ENCODE assay signal across 11 cellular contexts in the genomic region with DNA sequence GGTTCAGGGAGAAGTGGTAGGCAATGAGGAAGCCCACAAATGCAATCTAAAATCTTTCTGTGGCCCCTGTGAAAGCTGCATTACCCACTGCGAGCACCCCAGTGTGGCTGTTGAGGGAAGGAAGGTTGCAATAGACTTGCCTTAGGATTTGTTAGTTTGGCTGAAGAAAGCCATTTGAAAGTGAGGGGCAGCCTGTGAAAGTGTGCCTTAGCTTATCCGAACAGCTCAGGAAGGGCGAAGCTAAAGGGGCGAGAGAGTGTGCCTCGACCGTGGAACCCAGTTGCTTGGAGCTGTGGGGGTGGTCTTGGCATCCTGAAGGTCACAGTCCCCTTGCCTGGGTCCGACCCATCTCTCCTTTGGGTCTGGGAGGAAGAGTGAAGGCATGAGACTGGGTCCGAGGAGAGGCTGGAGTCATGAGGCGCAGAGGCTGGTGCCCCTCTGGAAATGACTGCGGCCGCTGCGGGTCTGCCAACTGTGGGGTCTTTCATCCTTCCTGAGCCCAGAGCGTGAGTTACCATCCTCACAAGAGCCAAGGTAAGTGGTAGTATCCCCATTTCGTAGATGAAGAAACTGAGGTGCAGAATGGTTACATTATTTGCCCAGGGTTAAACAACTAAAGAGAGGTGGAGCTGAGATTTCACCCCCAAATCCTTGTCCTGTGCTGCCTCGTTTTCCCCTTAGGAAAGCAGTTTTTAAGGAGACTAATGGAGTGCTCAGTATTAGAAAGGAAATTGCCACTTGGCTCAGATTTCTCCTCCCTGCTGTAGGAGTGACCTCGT. TPM values are rescaled to one million over a fixed set of nuclear protein-coding genes. Genes with fewer than 3 reads are reported as not detected.
DNase-seq lines count a peak whose midpoint lies in the region; ATAC-seq, FAIRE-seq and TF ChIP-seq lines count a peak whose summit lies in the region.
"Had no signal": no experiment of that assay in that cellular context is flagged by ENCODE, and none has a peak within 500 bp of the region (broad histone marks: within the 10 kb centered on the region; RNA-seq: fewer than 3 reads in every experiment).

No MANE protein-coding gene starts in this region.

- H3K36me3 Mint-ChIP-seq in CD4-positive, CD25-positive, alpha-beta regulatory T cell: peaks cover 9% of the 10 kb centered on the region

- no peak for ATAC-seq in CD4-positive, CD25-positive, alpha-beta regulatory T cell (ENCODE audit: low read depth in 2 of 2)
- ATAC-seq in GM19395 (IDR thresholded peaks at IDR 0.05; ENCODE audit: unreplicated experiment): no peak
- ATAC-seq in GM18520 (IDR thresholded peaks at IDR 0.05; ENCODE audit: unreplicated experiment): no peak

- peak overlapping the region; percentile 71 for H3K27ac ChIP-seq in CD4-positive, CD25-positive, alpha-beta regulatory T cell (ENCODE audit: insufficient read depth, low read length, poor library complexity, severe bottlenecking)
- H3K27ac ChIP-seq in VCaP: peak overlapping the region; percentile 68

- H3K4me1 Mint-ChIP-seq in CD4-positive, CD25-positive, alpha-beta regulatory T cell: peaks cover 24 to 87% (median 47%) of the 10 kb centered on the region in 4 donors

- H3K4me3 Mint-ChIP-seq in CD4-positive, CD25-positive, alpha-beta regulatory T cell: peak overlapping the region; percentile 10 to 78 (median 48)

- H3K27me3 ChIP-seq in CD4-positive, CD25-positive, alpha-beta regulatory T cell (ENCODE audit: control insufficient read depth, insufficient read depth, low read length): no peaks in the 10 kb centered on the region

- DNase-seq in CD4-positive, CD25-positive, alpha-beta regulatory T cell: no peak
- DNase-seq in fibroblast of pulmonary artery (ENCODE audit: low read depth): no peak
- no peak for DNase-seq in skeletal muscle cell (ENCODE audit: low read depth)
- no peak for DNase-seq in D721Med (ENCODE audit: insufficient read length, low spot score)
- no peak for DNase-seq in DMS153 (lab: John Stamatoyannopoulos, UW)
- DNase-seq: NCI-H226 had no signal

- TF ChIP-seq CTCF in VCaP (conservative IDR thresholded peaks at IDR 0.05): no peak
- TF ChIP-seq CTCF in fibroblast of pulmonary artery (IDR thresholded peaks at IDR 0.05; ENCODE audit: low read length, missing control alignments): no peak
- TF ChIP-seq CTCF in D721Med (IDR thresholded peaks at IDR 0.05; ENCODE audit: insufficient read depth, missing control alignments): no peak

- peaks cover 58% of the 10 kb centered on the region for H3K4me1 ChIP-seq in CD4-positive, CD25-positive, alpha-beta regulatory T cell (ENCODE audit: control insufficient read depth, insufficient read depth, low read length, poor library complexity, severe bottlenecking)

- no peak for FAIRE-seq in D721Med (lab: Jason Lieb, UNC)
- FAIRE-seq: G401.6 had no signal

- no peaks in the 10 kb centered on the region for H3K9me3 ChIP-seq in CD4-positive, CD25-positive, alpha-beta regulatory T cell (ENCODE audit: control insufficient read depth in 2 of 2, low read length in 2 of 2)

- H3K36me3 ChIP-seq in CD4-positive, CD25-positive, alpha-beta regulatory T cell (ENCODE audit: control insufficient read depth, insufficient read depth, low read length): peaks cover 3% of the 10 kb centered on the region

- no peaks in the 10 kb centered on the region for H3K9me3 Mint-ChIP-seq in CD4-positive, CD25-positive, alpha-beta regulatory T cell

- no peak overlapping the region for H3K4me3 ChIP-seq in CD4-positive, CD25-positive, alpha-beta regulatory T cell (ENCODE audit: low read depth, low read length)
- H3K4me3 ChIP-seq in fibroblast of pulmonary artery (replicated peaks; ENCODE audit: low read depth, low read length) (peak overlapping the region; percentile 53), skeletal muscle cell (ENCODE audit: low read depth, low read length) (peak overlapping the region; percentile 49)

- H3K27ac Mint-ChIP-seq in CD4-positive, CD25-positive, alpha-beta regulatory T cell: peak overlapping the region; percentile 86 to 92 (median 90)

- no peaks in the 10 kb centered on the region for H3K27me3 Mint-ChIP-seq in CD4-positive, CD25-positive, alpha-beta regulatory T cell

RNA-seq across cellular contexts. Expression of gene SLC25A25, which starts 24.4 kb away (rescaled TPM):
- total RNA-seq in CD4-positive, CD25-positive, alpha-beta regulatory T cell: 13.8 TPM
- 10 to 100 TPM; 11.3 to 12.0 (median 11.7) TPM for polyA plus RNA-seq in CD4-positive, CD25-positive, alpha-beta regulatory T cell

RNA-seq across cellular contexts. Expression of gene NAIF1, which starts 25.3 kb away (rescaled TPM):
- 16.8 TPM for total RNA-seq in CD4-positive, CD25-positive, alpha-beta regulatory T cell
- polyA plus RNA-seq in CD4-positive, CD25-positive, alpha-beta regulatory T cell: 10 to 100 TPM in 3 of 4 donors, 1 to 10 TPM in 1; 7.8 to 14.7 (median 12.3) TPM

RNA-seq across cellular contexts. Expression of gene PTGES2, which starts 35.1 kb away (rescaled TPM):
- total RNA-seq in CD4-positive, CD25-positive, alpha-beta regulatory T cell: 48.6 TPM
- 10 to 100 TPM; 33.8 to 39.1 (median 37.6) TPM for polyA plus RNA-seq in CD4-positive, CD25-positive, alpha-beta regulatory T cell

RNA-seq across cellular contexts. Expression of gene LCN2, which starts 56.9 kb away (rescaled TPM):
- 0.94 TPM for total RNA-seq in CD4-positive, CD25-positive, alpha-beta regulatory T cell
- not detected for polyA plus RNA-seq in CD4-positive, CD25-positive, alpha-beta regulatory T cell
- total RNA-seq: cerebellum had no signal
